Comparison of ENCODE assay signal across 8 cellular contexts in the genomic region with DNA sequence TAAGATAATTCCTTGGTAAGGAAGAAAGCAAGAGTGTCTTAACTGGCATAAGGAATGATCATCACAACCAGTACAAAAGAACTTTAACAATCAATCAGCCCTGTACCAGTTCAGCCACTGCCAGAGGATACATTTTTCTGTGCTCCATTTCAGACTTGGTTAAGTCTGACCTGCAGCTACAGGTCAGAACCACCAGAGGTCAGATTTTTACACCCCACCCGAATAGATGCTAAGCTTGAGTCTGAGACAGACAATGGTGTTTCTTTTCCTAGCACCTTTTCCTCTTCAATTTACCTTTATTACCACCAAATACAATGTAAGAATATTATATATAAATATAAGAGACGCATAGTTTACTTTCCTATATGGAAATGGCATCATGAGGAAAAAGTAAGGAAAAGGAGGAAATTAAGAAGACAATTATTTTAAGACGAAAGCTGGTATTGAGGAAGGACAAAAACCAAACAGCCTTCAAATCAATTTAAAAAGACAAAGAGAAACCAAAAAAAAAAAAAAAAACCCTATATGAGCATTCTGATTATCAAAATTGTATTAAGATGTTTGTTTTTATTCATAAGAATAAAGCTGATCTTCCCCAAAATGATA.
DNase-seq lines count a peak whose midpoint lies in the region; ATAC-seq, FAIRE-seq and TF ChIP-seq lines count a peak whose summit lies in the region.

No MANE protein-coding gene starts in this region.

- no peaks in the 10 kb centered on the region for H3K4me1 ChIP-seq in psoas muscle

- ATAC-seq in GM21717 (IDR thresholded peaks at IDR 0.05; ENCODE audit: unreplicated experiment) = peak; percentile 94
- ATAC-seq in psoas muscle = peak in 3 of 4 donors; percentile 39 to 64 (median 60)

- 36 to 43% (median 37%) methylated on average over 3 of the region's 3 CpGs for WGBS in psoas muscle, 3 donors

- H3K27ac ChIP-seq in 22Rv1 (no peak overlapping the region), psoas muscle (no peak overlapping the region)

- intact Hi-C loops in psoas muscle (cut with DNase I) = loop anchor here (5.0 to 10.0 kb wide), 2 partner anchors 39 to 424 kb away; no protein-coding TSS in a partner anchor

- no peak for FAIRE-seq in frontal cortex (lab: Jason Lieb, UNC)

- no peak overlapping the region for H3K4me3 ChIP-seq in psoas muscle

- H3K27me3 ChIP-seq in psoas muscle (ENCODE audit: insufficient read depth in 3 of 3, low read length in 2 of 3) = no peaks in the 10 kb centered on the region

- H3K9me3 ChIP-seq in psoas muscle = no peaks in the 10 kb centered on the region

- DNase-seq in ELF-1 (ENCODE audit: low read depth, low spot score) (peak; percentile 58), HPDE6-E6E7 (ENCODE audit: extremely low spot score) (peak; percentile 44), SKM-1 treated with dmso at 0.1 percent for 144 hours (lab: John Stamatoyannopoulos, UW; ENCODE audit: unreplicated experiment) (peak; percentile 57), frontal cortex (ENCODE audit: low spot score in 2 of 2) (peak; percentile 34 to 36), psoas muscle (no peak)
- no peak for DNase-seq in activated effector memory CD4-positive, alpha-beta T cell treated with anti-CD3 and anti-CD28 coated beads, Interleukin-2, amount 50 U/mL, for 16 hours

- TF ChIP-seq CTCF in 22Rv1 (IDR thresholded peaks at IDR 0.05) (peak; percentile 89), psoas muscle (IDR thresholded peaks at IDR 0.05) (peak; percentile 67)

- no peaks in the 10 kb centered on the region for H3K36me3 ChIP-seq in psoas muscle (ENCODE audit: insufficient read depth in 1 of 2, low read depth in 1 of 2)

Comparison
In these comparisons a context has a peak if more than half of its experiments do, and no peak if none do; other contexts are left out.
1. DNase-seq: peak in ELF-1 (single experiment), HPDE6-E6E7 (single experiment), SKM-1 treated with dmso at 0.1 percent for 144 hours (single experiment) and frontal cortex (2 of 2); none in psoas muscle (0 of 2) and activated effector memory CD4-positive, alpha-beta T cell treated with anti-CD3 and anti-CD28 coated beads, Interleukin-2, amount 50 U/mL, for 16 hours (single experiment).